In genomic region chr1:58287894-58288623, GRCh38 we compare ENCODE assay signal across 28 cellular contexts.
"Had no signal": no experiment of that assay in that cellular context is flagged by ENCODE, and none has a peak within 500 bp of the region (broad histone marks: within the 10 kb centered on the region; RNA-seq: fewer than 3 reads in every experiment).

No MANE protein-coding gene starts in this region.

- DNase-seq: activated CD4-positive, alpha-beta memory T cell treated with anti-CD3 and anti-CD28 coated beads for 36 hours; activated CD4-positive, alpha-beta T cell treated with anti-CD3 and anti-CD28 coated beads, Interleukin-2, amount 10 ng/mL, durations not matched to agents 24 days and 14 days; activated CD4-positive, CD25-positive, alpha-beta regulatory T cell treated with anti-CD3 and anti-CD28 coated beads, Interleukin-2, amount 50 U/mL, for 72 hours; activated CD8-positive, alpha-beta memory T cell treated with anti-CD3 and anti-CD28 coated beads, Interleukin-2, amount 50 U/mL, for 4 hours; activated gamma-delta T cell; activated naive CD4-positive, alpha-beta T cell treated with anti-CD3 and anti-CD28 coated beads, Interleukin-2, amount 10 ng/mL, durations not matched to agents 7 days and 5 days; activated naive CD8-positive, alpha-beta T cell treated with anti-CD3 and anti-CD28 coated beads, Interleukin-2, amount 10 ng/mL, durations not matched to agents 7 days and 5 days; activated T-cell treated with anti-CD3 and anti-CD28 coated beads, Interleukin-2, amount 50 U/mL, for 1 hour; brain microvascular endothelial cell; cortex of kidney; effector memory CD8-positive, alpha-beta T cell; erythroblast; gastrocnemius medialis; glutamatergic neuron; left ventricle myocardium inferior; mesendoderm; natural killer cell; occipital lobe; stimulated activated CD4-positive, alpha-beta T cell treated with anti-CD3 and anti-CD28 coated beads, Interleukin-15, amount 100 ng/mL, for 24 hours; stimulated activated CD4-positive, alpha-beta T cell treated with anti-CD3 and anti-CD28 coated beads, Interleukin-2, amount 100 ng/mL, for 24 hours; stimulated activated naive CD8-positive, alpha-beta T cell treated with anti-CD3 and anti-CD28 coated beads, Interleukin-15, Interleukin-2, amounts not matched to agents 100 U/mL and 50 U/mL, for 24 hours; T-helper 9 cell; trophoblast cell had no signal

- H3K27ac ChIP-seq: ascending aorta, brain microvascular endothelial cell, gastrocnemius medialis, left ventricle myocardium inferior, neural progenitor cell, parathyroid adenoma, right atrium auricular region, thoracic aorta had no signal
